In genomic region chr5:71816307-71816706, GRCh38 we compare ENCODE assay signal across 24 cellular contexts.
A peak's percentile ranks its signal among the peaks of the same experiment; 100 is the strongest.
DNase-seq lines count a peak whose midpoint lies in the region; ATAC-seq, FAIRE-seq and TF ChIP-seq lines count a peak whose summit lies in the region.
"Had no signal": no experiment of that assay in that cellular context is flagged by ENCODE, and none has a peak within 500 bp of the region (broad histone marks: within the 10 kb centered on the region; RNA-seq: fewer than 3 reads in every experiment).

No MANE protein-coding gene starts in this region.

- H3K27me3 ChIP-seq in mammary epithelial cell (ENCODE audit: insufficient read depth, low read length), result peaks cover 1% of the 10 kb centered on the region
- H3K27me3 ChIP-seq in keratinocyte (ENCODE audit: control insufficient read depth, extremely low read depth, insufficient read depth, low read length), result no peaks in the 10 kb centered on the region
- H3K27me3 ChIP-seq in small intestine (ENCODE audit: control insufficient read depth in 2 of 2, insufficient read depth in 2 of 2, low read length in 2 of 2), result no peaks in the 10 kb centered on the region
- H3K27me3 ChIP-seq: Peyer's patch had no signal

- H3K4me2 ChIP-seq in mammary epithelial cell (ENCODE audit: insufficient read depth, low read depth, low read length), result no peak overlapping the region
- H3K4me2 ChIP-seq in keratinocyte (ENCODE audit: control insufficient read depth, extremely low read depth, insufficient read depth, low read depth, low read length), result peak overlapping the region; percentile 34

- H2AFZ ChIP-seq in mammary epithelial cell (ENCODE audit: low read depth, low read length) (no peak overlapping the region), keratinocyte (ENCODE audit: control insufficient read depth, low read length) (peak overlapping the region; percentile 81)

- BruUV-seq in mammary epithelial cell (replicated peaks; lab: Mats Ljungman, UMichigan), result no TSS peak

- FAIRE-seq in keratinocyte (lab: Jason Lieb, UNC) (peak; percentile 82), small intestine (lab: Jason Lieb, UNC) (no peak)

- DNase-seq in Daoy (ENCODE audit: low read depth) (peak; percentile 30), mammary epithelial cell (peak; percentile 39), keratinocyte (ENCODE audit: low read depth, low spot score) (peak; percentile 21), small intestine (peak; percentile 5), glutamatergic neuron (no peak)
- DNase-seq: 8988T; C1 segment of cervical spinal cord; CD8-positive, alpha-beta memory T cell; DMS53; EL; GF-D8; GOT3; HCEC 1CT; IMR-90; NCI-H1417; NCI-H1694 treated with DMSO at 0.1 percent for 48 hours; NCI-H2081 treated with DMSO at 0.1 percent for 48 hours; NCI-H2171 treated with DMSO at 0.1 percent for 48 hours; NCI-H524 treated with DMSO at 0.1 percent for 48 hours; NCI-H82; Peyer's patch had no signal

- no peaks in the 10 kb centered on the region for H3K4me1 Mint-ChIP-seq in glutamatergic neuron (ENCODE audit: low read depth, unreplicated experiment)
- H3K4me1 Mint-ChIP-seq: CD8-positive, alpha-beta memory T cell had no signal

- intact Hi-C loops in mammary epithelial cell (cut with micrococcal nuclease), result no loop called here

- H3K4me3 ChIP-seq in mammary epithelial cell (replicated peaks in 1 of 3; ENCODE audit: insufficient read depth in 1 of 3, low read depth in 2 of 3, low read length in 3 of 3) (no peak overlapping the region), keratinocyte (ENCODE audit: control insufficient read depth in 2 of 3, extremely low read depth in 1 of 3, insufficient read depth in 2 of 3, low read depth in 1 of 3, low read length in 3 of 3) (no peak overlapping the region), small intestine (ENCODE audit: low read depth in 1 of 2, low read length in 2 of 2) (no peak overlapping the region)
- H3K4me3 ChIP-seq: Peyer's patch had no signal

- no peak overlapping the region for H3K27ac Mint-ChIP-seq in glutamatergic neuron (ENCODE audit: unreplicated experiment)

- H3K79me2 ChIP-seq in mammary epithelial cell (ENCODE audit: insufficient read depth, low read length) (no peaks in the 10 kb centered on the region), keratinocyte (ENCODE audit: control insufficient read depth, insufficient read depth, low read length) (no peaks in the 10 kb centered on the region)

- in situ Hi-C loops in mammary epithelial cell (cut with MboI; ENCODE audit: low sequenced_read_pairs in 2 of 2), result no loop called here

- peaks cover 3% of the 10 kb centered on the region for H3K9me3 Mint-ChIP-seq in glutamatergic neuron (ENCODE audit: unreplicated experiment)

- H4K20me1 ChIP-seq in mammary epithelial cell (ENCODE audit: insufficient read depth, low read length) (no peaks in the 10 kb centered on the region), keratinocyte (ENCODE audit: control insufficient read depth, extremely low read depth, insufficient read depth, low read length) (no peaks in the 10 kb centered on the region)

- H3K27ac ChIP-seq in mammary epithelial cell (ENCODE audit: insufficient read depth, low read depth, low read length) (no peak overlapping the region), keratinocyte (ENCODE audit: control insufficient read depth, insufficient read depth, low read length) (peak overlapping the region; percentile 27), small intestine (ENCODE audit: low read depth in 1 of 2, low read length in 1 of 2) (no peak overlapping the region)
- H3K27ac ChIP-seq: Peyer's patch had no signal

- H3K27me3 Mint-ChIP-seq in glutamatergic neuron (ENCODE audit: unreplicated experiment), result no peaks in the 10 kb centered on the region

- H3K4me1 ChIP-seq in mammary epithelial cell (ENCODE audit: insufficient read depth, low read length), result no peaks in the 10 kb centered on the region
- peaks cover 12% of the 10 kb centered on the region for H3K4me1 ChIP-seq in keratinocyte (ENCODE audit: control insufficient read depth, extremely low read depth, insufficient read depth, low read length)
- H3K4me1 ChIP-seq in small intestine (ENCODE audit: control insufficient read depth in 2 of 2, insufficient read depth in 1 of 2, low read depth in 1 of 2, low read length in 1 of 2), result no peaks in the 10 kb centered on the region
- H3K4me1 ChIP-seq: Peyer's patch had no signal

- H3K9me3 ChIP-seq in mammary epithelial cell (replicated peaks; ENCODE audit: insufficient read depth, low read length) (no peaks in the 10 kb centered on the region), keratinocyte (ENCODE audit: control insufficient read depth, low read depth, low read length) (no peaks in the 10 kb centered on the region), small intestine (ENCODE audit: control insufficient read depth, low read depth) (no peaks in the 10 kb centered on the region)
- H3K9me3 ChIP-seq: Peyer's patch had no signal

- H3K9me1 ChIP-seq in keratinocyte (ENCODE audit: control insufficient read depth, extremely low read depth, insufficient read depth, low read length), result no peaks in the 10 kb centered on the region

- ATAC-seq in GM21423 (IDR thresholded peaks at IDR 0.05; ENCODE audit: unreplicated experiment), result no peak
- no peak for ATAC-seq in GM18519 (IDR thresholded peaks at IDR 0.05; ENCODE audit: low FRiP score, unreplicated experiment)
- ATAC-seq: SK-N-SH treated with all-trans-retinoic acid at 6 μM for 48 hours had no signal

- no peak for TF ChIP-seq CTCF in mammary epithelial cell (conservative IDR thresholded peaks at IDR 0.05 in 1 of 2, IDR thresholded peaks at IDR 0.05 in 1 of 2; ENCODE audit: extremely low read depth in 1 of 2, insufficient read depth in 1 of 2, low read depth in 1 of 2, low read length in 2 of 2)
- no peak for TF ChIP-seq CTCF in keratinocyte (optimal IDR thresholded peaks at IDR 0.05 in 1 of 3, IDR thresholded peaks at IDR 0.05 in 1 of 3, conservative IDR thresholded peaks at IDR 0.05 in 1 of 3; ENCODE audit: extremely low read depth in 1 of 3, insufficient read depth in 2 of 3, low read length in 3 of 3)
- TF ChIP-seq CTCF in glutamatergic neuron (IDR thresholded peaks at IDR 0.05; ENCODE audit: partially characterized antibody, unreplicated experiment), result no peak

- 66% methylated on average over 4 of the region's 4 CpGs for WGBS in mammary epithelial cell (ENCODE audit: low coverage, missing lambda C conversion rate)
- 50 to 62% (median 54%) methylated on average over 4 of the region's 4 CpGs for WGBS in small intestine, 3 donors

- no peaks in the 10 kb centered on the region for H3K36me3 ChIP-seq in mammary epithelial cell (ENCODE audit: insufficient read depth, low read length)
- no peaks in the 10 kb centered on the region for H3K36me3 ChIP-seq in keratinocyte (ENCODE audit: control insufficient read depth in 2 of 2, extremely low read depth in 1 of 2, insufficient read depth in 2 of 2, low read length in 2 of 2)
- H3K36me3 ChIP-seq in small intestine (ENCODE audit: control insufficient read depth in 2 of 2, insufficient read depth in 2 of 2, low read length in 2 of 2), result no peaks in the 10 kb centered on the region
- H3K36me3 ChIP-seq: Peyer's patch had no signal

- no peak overlapping the region for H3K9ac ChIP-seq in mammary epithelial cell (ENCODE audit: insufficient read depth, low read length)
- H3K9ac ChIP-seq in keratinocyte (ENCODE audit: control insufficient read depth, extremely low read depth, insufficient read depth, low read length), result no peak overlapping the region

- no peak overlapping the region for H3K4me3 Mint-ChIP-seq in glutamatergic neuron (ENCODE audit: unreplicated experiment)
- H3K4me3 Mint-ChIP-seq: CD8-positive, alpha-beta memory T cell had no signal

- peaks cover 15% of the 10 kb centered on the region for H3K36me3 Mint-ChIP-seq in glutamatergic neuron (ENCODE audit: unreplicated experiment)

- CTCF ChIA-PET in mammary epithelial cell (lab: Charles Lee; ENCODE audit: low non-redundant PET), result no interaction called here

- dilution Hi-C loops in mammary epithelial cell (cut with HindIII; ENCODE audit: low sequenced_read_pairs) (no loop called here), keratinocyte (cut with MboI; ENCODE audit: extremely low pct_ligation_motif_present, low sequenced_read_pairs) (no loop called here)
